1 cellular context compared by ENCODE assay signal in the genomic region with DNA sequence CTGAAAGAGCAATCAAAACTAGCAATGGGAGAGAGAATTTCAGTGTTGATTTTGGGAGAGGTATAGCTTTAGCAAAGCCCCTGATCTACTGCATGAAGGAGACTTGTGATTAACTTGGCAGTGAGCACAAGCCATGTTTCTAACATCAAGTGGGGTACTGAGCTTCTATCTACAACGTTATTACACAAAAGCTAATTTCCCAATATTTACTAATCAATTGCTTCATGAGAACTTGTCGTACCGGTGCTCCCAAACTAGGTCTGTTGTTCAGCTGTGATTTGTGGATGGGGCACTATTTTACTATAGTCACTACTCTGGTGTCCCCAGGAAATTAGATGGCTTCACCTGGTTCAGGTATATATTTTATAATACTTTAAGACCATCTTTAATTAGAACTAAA.
TF ChIP-seq lines count a peak whose summit lies in the region.

No MANE protein-coding gene starts in this region.

TF ChIP-seq in H1, 55 proteins besides CTCF, POLR2A, EP300 and RAD21:
- TF ChIP-seq CHD2 (IDR thresholded peaks at IDR 0.05; ENCODE audit: low read length) (no peak), SP1 (IDR thresholded peaks at IDR 0.05; ENCODE audit: low read depth, low read length) (no peak), NANOG (IDR thresholded peaks at IDR 0.05; ENCODE audit: insufficient read depth, low read depth, low read length, poor library complexity, severe bottlenecking) (no peak), SP4 (IDR thresholded peaks at IDR 0.05; ENCODE audit: low read length) (no peak), TBP (IDR thresholded peaks at IDR 0.05; ENCODE audit: low read depth, low read length) (no peak)
- TF ChIP-seq, protein P1, sequence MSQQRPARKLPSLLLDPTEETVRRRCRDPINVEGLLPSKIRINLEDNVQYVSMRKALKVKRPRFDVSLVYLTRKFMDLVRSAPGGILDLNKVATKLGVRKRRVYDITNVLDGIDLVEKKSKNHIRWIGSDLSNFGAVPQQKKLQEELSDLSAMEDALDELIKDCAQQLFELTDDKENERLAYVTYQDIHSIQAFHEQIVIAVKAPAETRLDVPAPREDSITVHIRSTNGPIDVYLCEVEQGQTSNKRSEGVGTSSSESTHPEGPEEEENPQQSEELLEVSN (IDR thresholded peaks at IDR 0.05), result no peak
